21 cellular contexts compared by ENCODE assay signal in genomic region chr16:67016143-67016542, GRCh38. TPM values are rescaled to one million over a fixed set of nuclear protein-coding genes. Genes with fewer than 3 reads are reported as not detected.
DNase-seq lines count a peak whose midpoint lies in the region; ATAC-seq and TF ChIP-seq lines count a peak whose summit lies in the region.
"Had no signal": no experiment of that assay in that cellular context is flagged by ENCODE, and none has a peak within 500 bp of the region (broad histone marks: within the 10 kb centered on the region; RNA-seq: fewer than 3 reads in every experiment).

No MANE protein-coding gene starts in this region.

- H3K27ac Mint-ChIP-seq in activated CD4-positive, alpha-beta T cell treated with anti-CD3 and anti-CD28 coated beads, Interleukin-2, amount 10 ng/mL, durations not matched to agents 24 days and 14 days: peak overlapping the region; percentile 65
- no peak overlapping the region for H3K27ac Mint-ChIP-seq in WTC11
- H3K27ac Mint-ChIP-seq in activated CD4-positive, alpha-beta T cell treated with anti-CD3 and anti-CD28 coated beads for 36 hours: no peak overlapping the region

- POLR2A ChIA-PET in HEK293 (lab: Yijun Ruan, JAX): no interaction called here
- POLR2A ChIA-PET in WTC11 (lab: Charles Lee): no interaction called here
- POLR2A ChIA-PET in activated CD4-positive, alpha-beta T cell treated with anti-CD3 and anti-CD28 coated beads for 36 hours (lab: Charles Lee): no interaction called here

- no peaks in the 10 kb centered on the region for H3K9me3 Mint-ChIP-seq in activated CD4-positive, alpha-beta T cell treated with anti-CD3 and anti-CD28 coated beads, Interleukin-2, amount 10 ng/mL, durations not matched to agents 24 days and 14 days
- no peaks in the 10 kb centered on the region for H3K9me3 Mint-ChIP-seq in WTC11
- no peaks in the 10 kb centered on the region for H3K9me3 Mint-ChIP-seq in activated CD4-positive, alpha-beta T cell treated with anti-CD3 and anti-CD28 coated beads for 36 hours (ENCODE audit: low read depth)
- H3K9me3 Mint-ChIP-seq: activated T-cell treated with anti-CD3 and anti-CD28 coated beads, Interleukin-2, amount 50 U/mL, for 72 hours had no signal

- peaks cover 38% of the 10 kb centered on the region for H3K4me1 Mint-ChIP-seq in activated CD4-positive, alpha-beta T cell treated with anti-CD3 and anti-CD28 coated beads, Interleukin-2, amount 10 ng/mL, durations not matched to agents 24 days and 14 days
- H3K4me1 Mint-ChIP-seq in WTC11: no peaks in the 10 kb centered on the region
- H3K4me1 Mint-ChIP-seq in activated CD4-positive, alpha-beta T cell treated with anti-CD3 and anti-CD28 coated beads for 36 hours: peaks cover 17% of the 10 kb centered on the region

- CTCF ChIA-PET in HEK293 (lab: Yijun Ruan, JAX) (interaction anchor here (0.7 to 13.3 kb wide), 9 partner anchors 10 to 174 kb away, joined by 5 to 155 read pairs (median 14); partner anchors contain the start of gene EXOC3L1), WTC11 (lab: Charles Lee) (interaction anchor here (0.5 to 3.3 kb wide), 8 partner anchors 12 to 269 kb away, joined by 3 to 51 read pairs (median 22); partner anchors contain the start of genes B3GNT9, CBFB, CES3 and FBXL8)
- CTCF ChIA-PET in activated CD4-positive, alpha-beta T cell treated with anti-CD3 and anti-CD28 coated beads for 36 hours (lab: Charles Lee): interaction anchor here (0.5 to 6.0 kb wide), 8 partner anchors 8 to 477 kb away, joined by 3 to 64 read pairs (median 8); partner anchors contain the start of gene CBFB

- ATAC-seq in sciatic nerve: no peak
- no peak for ATAC-seq in WTC11
- ATAC-seq in GM21423 (IDR thresholded peaks at IDR 0.05; ENCODE audit: unreplicated experiment): no peak
- ATAC-seq in activated CD4-positive, alpha-beta T cell treated with anti-CD3 and anti-CD28 coated beads for 36 hours: no peak
- ATAC-seq: A549; activated T-cell treated with anti-CD3 and anti-CD28 coated beads, Interleukin-2, amount 50 U/mL, for 72 hours; HepG2; left lobe of liver; psoas muscle had no signal

- H3K4me3 ChIP-seq in HEK293 (ENCODE audit: low read depth, low read length) (no peak overlapping the region), coronary artery (no peak overlapping the region)
- H3K4me3 ChIP-seq: A549, psoas muscle had no signal

- H3K36me3 ChIP-seq in HEK293 (ENCODE audit: control insufficient read depth in 2 of 2, insufficient read depth in 1 of 2, low read length in 2 of 2): no peaks in the 10 kb centered on the region

- H3K9me3 ChIP-seq in HEK293 (ENCODE audit: control insufficient read depth, insufficient read depth, low read depth, low read length): no peaks in the 10 kb centered on the region
- H3K9me3 ChIP-seq: A549, psoas muscle had no signal

- TF ChIP-seq CTCF in HEK293 (tag by site-specific recombination; IDR thresholded peaks at IDR 0.05) (no peak), coronary artery (IDR thresholded peaks at IDR 0.05) (no peak), WTC11 (IDR thresholded peaks at IDR 0.05) (no peak)

- H3K4me3 Mint-ChIP-seq in activated CD4-positive, alpha-beta T cell treated with anti-CD3 and anti-CD28 coated beads, Interleukin-2, amount 10 ng/mL, durations not matched to agents 24 days and 14 days: no peak overlapping the region
- no peak overlapping the region for H3K4me3 Mint-ChIP-seq in WTC11
- no peak overlapping the region for H3K4me3 Mint-ChIP-seq in activated CD4-positive, alpha-beta T cell treated with anti-CD3 and anti-CD28 coated beads for 36 hours
- H3K4me3 Mint-ChIP-seq: brain had no signal

- no peaks in the 10 kb centered on the region for H3K27me3 Mint-ChIP-seq in activated CD4-positive, alpha-beta T cell treated with anti-CD3 and anti-CD28 coated beads, Interleukin-2, amount 10 ng/mL, durations not matched to agents 24 days and 14 days
- peaks cover 53% of the 10 kb centered on the region for H3K27me3 Mint-ChIP-seq in WTC11 (ENCODE audit: low read depth)
- H3K27me3 Mint-ChIP-seq in activated CD4-positive, alpha-beta T cell treated with anti-CD3 and anti-CD28 coated beads for 36 hours: peaks cover 2% of the 10 kb centered on the region

- peak; percentile 59 for DNase-seq in activated CD4-positive, alpha-beta T cell treated with anti-CD3 and anti-CD28 coated beads, Interleukin-2, amount 10 ng/mL, durations not matched to agents 24 days and 14 days
- no peak for DNase-seq in activated CD4-positive, alpha-beta T cell treated with anti-CD3 and anti-CD28 coated beads for 48 hours
- peak; percentile 29 for DNase-seq in coronary artery (ENCODE audit: low spot score)
- peak; percentile 36 for DNase-seq in sciatic nerve (ENCODE audit: low spot score)
- no peak for DNase-seq in WTC11 (ENCODE audit: low spot score)
- no peak for DNase-seq in activated CD4-positive, alpha-beta T cell treated with anti-CD3 and anti-CD28 coated beads for 36 hours
- DNase-seq: activated T-cell treated with anti-CD3 and anti-CD28 coated beads, Interleukin-2, amount 50 U/mL, for 72 hours; EL; midbrain; NCI-H1436; NCI-H2171 treated with DMSO at 0.1 percent for 48 hours; NCI-H526; psoas muscle; stimulated activated CD4-positive, alpha-beta T cell treated with anti-CD3 and anti-CD28 coated beads, Interleukin-4, amount 100 ng/mL, for 4 hours had no signal

- H3K27ac ChIP-seq in HEK293 (ENCODE audit: extremely low read depth, low read depth, low read length) (no peak overlapping the region), coronary artery (no peak overlapping the region)
- H3K27ac ChIP-seq: A549, psoas muscle had no signal

- intact Hi-C loops in activated CD4-positive, alpha-beta T cell treated with anti-CD3 and anti-CD28 coated beads, Interleukin-2, amount 10 ng/mL, durations not matched to agents 24 days and 14 days (cut with micrococcal nuclease): no loop called here
- intact Hi-C loops in sciatic nerve (cut with DNase I): no loop called here
- intact Hi-C loops in activated CD4-positive, alpha-beta T cell treated with anti-CD3 and anti-CD28 coated beads for 36 hours (cut with DNase I, micrococcal nuclease): loop anchor here in 1 of 2 experiments (2.0 kb wide), 1 partner anchor 85 kb away; no protein-coding TSS in a partner anchor

- H3K4me1 ChIP-seq in HEK293 (ENCODE audit: control insufficient read depth, insufficient read depth, low read length): no peaks in the 10 kb centered on the region; the same call in 1 of the 2 replicates
- H3K4me1 ChIP-seq: A549 had no signal

- peaks cover 4% of the 10 kb centered on the region for H3K36me3 Mint-ChIP-seq in activated CD4-positive, alpha-beta T cell treated with anti-CD3 and anti-CD28 coated beads, Interleukin-2, amount 10 ng/mL, durations not matched to agents 24 days and 14 days (ENCODE audit: low read depth)
- H3K36me3 Mint-ChIP-seq in WTC11: no peaks in the 10 kb centered on the region
- no peaks in the 10 kb centered on the region for H3K36me3 Mint-ChIP-seq in activated CD4-positive, alpha-beta T cell treated with anti-CD3 and anti-CD28 coated beads for 36 hours (ENCODE audit: low read depth)
- H3K36me3 Mint-ChIP-seq: brain had no signal

TF ChIP-seq in HEK293, 187 proteins besides CTCF, POLR2A, EP300 and RAD21 (continues in another document):
- TF ChIP-seq ZNF311 (tag by site-specific recombination; IDR thresholded peaks at IDR 0.05; ENCODE audit: borderline replicate concordance): no peak
- TF ChIP-seq, protein P1, sequence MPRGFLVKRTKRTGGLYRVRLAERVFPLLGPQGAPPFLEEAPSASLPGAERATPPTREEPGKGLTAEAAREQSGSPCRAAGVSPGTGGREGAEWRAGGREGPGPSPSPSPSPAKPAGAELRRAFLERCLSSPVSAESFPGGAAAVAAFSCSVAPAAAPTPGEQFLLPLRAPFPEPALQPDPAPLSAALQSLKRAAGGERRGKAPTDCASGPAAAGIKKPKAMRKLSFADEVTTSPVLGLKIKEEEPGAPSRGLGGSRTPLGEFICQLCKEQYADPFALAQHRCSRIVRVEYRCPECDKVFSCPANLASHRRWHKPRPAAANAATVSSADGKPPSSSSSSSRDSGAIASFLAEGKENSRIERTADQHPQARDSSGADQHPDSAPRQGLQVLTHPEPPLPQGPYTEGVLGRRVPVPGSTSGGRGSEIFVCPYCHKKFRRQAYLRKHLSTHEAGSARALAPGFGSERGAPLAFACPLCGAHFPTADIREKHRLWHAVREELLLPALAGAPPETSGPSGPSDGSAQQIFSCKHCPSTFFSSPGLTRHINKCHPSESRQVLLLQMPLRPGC (tag by site-specific recombination; IDR thresholded peaks at IDR 0.05): no peak
- peak; percentile 23; the same call in 1 of the 2 replicates for TF ChIP-seq EGR2 (tag by site-specific recombination; IDR thresholded peaks at IDR 0.05; ENCODE audit: low read depth)

TF ChIP-seq in WTC11, 78 proteins besides CTCF, POLR2A, EP300 and RAD21:
- TF ChIP-seq ELF4 (CRISPR knock-in tag; IDR thresholded peaks at IDR 0.05; ENCODE audit: low read depth) (no peak), ZNF121 (CRISPR knock-in tag; IDR thresholded peaks at IDR 0.05) (no peak), GABPB1 (CRISPR knock-in tag; IDR thresholded peaks at IDR 0.05) (no peak), CBFB (CRISPR knock-in tag; IDR thresholded peaks at IDR 0.05; ENCODE audit: low read depth) (no peak), ZBTB21 (CRISPR knock-in tag; IDR thresholded peaks at IDR 0.05; ENCODE audit: borderline replicate concordance) (no peak)

RNA-seq across cellular contexts. Expression of gene CBFB, which starts 12.8 kb away (rescaled TPM):
- total RNA-seq in activated CD4-positive, alpha-beta T cell treated with anti-CD3 and anti-CD28 coated beads, Interleukin-2, amount 10 ng/mL, durations not matched to agents 24 days and 14 days: 163 and 172 TPM in 2 replicates
- 60.3 TPM for total RNA-seq in sciatic nerve
- 36.9 to 40.9 TPM (median 37.1 TPM) in 3 replicates for total RNA-seq in WTC11 (2021)
- 10 to 100 TPM; 84.6 to 90.2 TPM for total RNA-seq in activated CD4-positive, alpha-beta T cell treated with anti-CD3 and anti-CD28 coated beads for 36 hours

RNA-seq across cellular contexts. Expression of gene CES4A, which starts 27.8 kb away (rescaled TPM):
- total RNA-seq in activated CD4-positive, alpha-beta T cell treated with anti-CD3 and anti-CD28 coated beads, Interleukin-2, amount 10 ng/mL, durations not matched to agents 24 days and 14 days: 27.0 and 27.5 TPM in 2 replicates
- total RNA-seq in sciatic nerve: 13.2 TPM
- 0.57 to 0.89 TPM (median 0.61 TPM) in 3 replicates for total RNA-seq in WTC11 (2021)
- 10 to 100 TPM; 13.5 to 15.7 TPM for total RNA-seq in activated CD4-positive, alpha-beta T cell treated with anti-CD3 and anti-CD28 coated beads for 36 hours

RNA-seq across cellular contexts. Expression of gene CES3, which starts 55.1 kb away (rescaled TPM):
- total RNA-seq in activated CD4-positive, alpha-beta T cell treated with anti-CD3 and anti-CD28 coated beads, Interleukin-2, amount 10 ng/mL, durations not matched to agents 24 days and 14 days: 6.8 and 7.0 TPM in 2 replicates
- total RNA-seq in sciatic nerve (0.71 TPM), WTC11 (2021) (3.3 to 6.0 TPM (median 5.7 TPM) in 3 replicates)
- 1 to 10 TPM; 1.6 to 1.9 TPM for total RNA-seq in activated CD4-positive, alpha-beta T cell treated with anti-CD3 and anti-CD28 coated beads for 36 hours
- total RNA-seq: urinary bladder had no signal

Comparison
In these comparisons a context has a peak if more than half of its experiments do, and no peak if none do; other contexts are left out.
1. DNase-seq: peak in activated CD4-positive, alpha-beta T cell treated with anti-CD3 and anti-CD28 coated beads, Interleukin-2, amount 10 ng/mL, durations not matched to agents 24 days and 14 days (single experiment), coronary artery (single experiment) and sciatic nerve (single experiment); none in activated CD4-positive, alpha-beta T cell treated with anti-CD3 and anti-CD28 coated beads for 48 hours (single experiment), WTC11 (single experiment) and activated CD4-positive, alpha-beta T cell treated with anti-CD3 and anti-CD28 coated beads for 36 hours (single experiment).